ENCODE assay signal across 8 cellular contexts in the genomic region with DNA sequence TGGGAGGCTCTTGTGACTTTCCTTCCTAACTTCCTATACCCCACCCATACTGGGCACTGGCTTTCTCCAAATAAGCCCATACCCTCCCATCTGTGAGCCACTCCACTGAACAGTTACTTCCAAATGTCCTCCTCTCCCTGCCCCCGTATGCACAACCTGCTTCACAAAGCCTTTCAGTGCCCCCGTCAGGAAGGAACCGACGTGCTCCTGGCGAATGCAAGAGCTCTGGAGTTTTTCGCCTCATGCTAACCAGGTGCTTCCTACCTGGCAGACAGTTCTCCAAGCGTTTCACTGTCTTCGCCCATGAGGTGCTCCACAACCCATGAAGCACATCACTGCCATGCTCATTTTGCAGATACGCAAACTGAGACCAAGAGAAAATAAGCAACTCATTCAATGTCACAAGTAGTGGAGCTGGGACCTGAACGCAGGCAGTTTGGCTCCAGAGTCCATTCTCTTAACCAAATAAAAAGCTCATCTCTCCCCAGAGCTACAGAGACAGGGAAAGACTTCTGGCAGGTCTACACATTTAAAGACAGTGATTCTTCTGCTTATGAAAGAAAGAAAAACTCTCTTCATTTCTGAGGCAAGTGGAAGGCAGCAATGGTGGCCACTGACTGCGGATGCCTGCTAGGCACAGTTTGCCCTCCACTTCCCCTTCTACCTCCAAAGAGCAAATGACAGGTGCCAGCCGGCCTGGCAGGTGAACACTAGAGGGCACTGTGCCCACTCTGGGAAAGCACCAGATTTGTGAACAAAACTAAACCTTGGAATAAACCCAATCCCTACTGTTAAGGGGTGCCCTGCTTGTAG. TPM values are rescaled to one million over a fixed set of nuclear protein-coding genes. Genes with fewer than 3 reads are reported as not detected.
DNase-seq lines count a peak whose midpoint lies in the region; ATAC-seq and TF ChIP-seq lines count a peak whose summit lies in the region.

No MANE protein-coding gene starts in this region.

- no peak for TF ChIP-seq EP300 in neural cell (conservative IDR thresholded peaks at IDR 0.05; ENCODE audit: poor library complexity, severe bottlenecking)
- no peak for TF ChIP-seq EP300 in transverse colon (IDR thresholded peaks at IDR 0.05; ENCODE audit: low read depth)

- H2BK12ac ChIP-seq in H9 (ENCODE audit: insufficient read length, low read depth, low read length) = no peak overlapping the region

- TF ChIP-seq RAD21 in neural cell (conservative IDR thresholded peaks at IDR 0.05) = peak; percentile 86

- H3K79me1 ChIP-seq in H9 (ENCODE audit: insufficient read depth, low read depth, low read length, poor library complexity, severe bottlenecking) = peaks cover 4% of the 10 kb centered on the region

- H3K9me3 ChIP-seq in BLaER1 treated with 17β-estradiol and CSF1 and Interleukin-3, amounts not matched to agents 10 nM and 100 nM (replicated peaks in 1 of 11) = no peaks in the 10 kb centered on the region
- H3K9me3 ChIP-seq in H9 (ENCODE audit: control insufficient read depth, low read depth, low read length) = no peaks in the 10 kb centered on the region
- H3K9me3 ChIP-seq in endodermal cell (ENCODE audit: control insufficient read depth, low read length) = no peaks in the 10 kb centered on the region
- H3K9me3 ChIP-seq in neural cell (ENCODE audit: low read length) = no peaks in the 10 kb centered on the region
- H3K9me3 ChIP-seq in transverse colon = no peaks in the 10 kb centered on the region

- H3K23me2 ChIP-seq in H9 (ENCODE audit: insufficient read length, low read depth, low read length, poor library complexity, severe bottlenecking) = no peaks in the 10 kb centered on the region

- H3F3A ChIP-seq in neural cell (ENCODE audit: insufficient read depth, low read length, poor library complexity, severe bottlenecking) = no peaks in the 10 kb centered on the region

- H4K91ac ChIP-seq in H9 (ENCODE audit: insufficient read length, low read depth, low read length) = no peak overlapping the region

- no peak overlapping the region for H4K8ac ChIP-seq in H9 (replicated peaks; ENCODE audit: insufficient read length, low read depth, low read length)

- no peak overlapping the region for H3T11ph ChIP-seq in H9 (ENCODE audit: low read length)

- peaks cover 30 to 57% (median 43%) of the 10 kb centered on the region in 11 experiments for H3K36me3 ChIP-seq in BLaER1 treated with 17β-estradiol and CSF1 and Interleukin-3, amounts not matched to agents 10 nM and 100 nM
- H3K36me3 ChIP-seq in endodermal cell (ENCODE audit: control insufficient read depth, insufficient read depth, low read length) (peaks cover 18% of the 10 kb centered on the region), neural cell (ENCODE audit: insufficient read depth, low read length) (no peaks in the 10 kb centered on the region), transverse colon (no peaks in the 10 kb centered on the region)

- H3K56ac ChIP-seq in H9 (ENCODE audit: insufficient read length, low read depth, low read length) = no peak overlapping the region

- no CpG with 5 or more reads among the region's 12 CpGs for WGBS in H9 (ENCODE audit: extremely low coverage, insufficient read length, low lambda C conversion rate)
- WGBS in endodermal cell (ENCODE audit: insufficient coverage in 1 of 2, insufficient read length in 1 of 2), 2 experiments = 80 to 95% methylated on average over 10 to 12 of the region's 12 CpGs
- WGBS in transverse colon (ENCODE audit: low coverage in 1 of 2), 2 donors = 72 to 75% methylated on average over 3 to 12 of the region's 12 CpGs

- H3K4ac ChIP-seq in H9 (ENCODE audit: low read depth, low read length) = no peak overlapping the region

- H3K9ac ChIP-seq in BLaER1 treated with 17β-estradiol and CSF1 and Interleukin-3, amounts not matched to agents 10 nM and 100 nM = peak overlapping the region in 3 of 11 experiments; percentile 13 to 39 (median 31); a peak in 2 of 22 replicates
- H3K9ac ChIP-seq in H9 (ENCODE audit: extremely low read depth, insufficient read length, low read length) (no peak overlapping the region), endodermal cell (ENCODE audit: extremely low read depth, low read length, poor library complexity, severe bottlenecking) (no peak overlapping the region), neural cell (ENCODE audit: low read length) (no peak overlapping the region)

- H3K9me3 Mint-ChIP-seq in H9 = no peaks in the 10 kb centered on the region
- no peaks in the 10 kb centered on the region for H3K9me3 Mint-ChIP-seq in activated CD8-positive, alpha-beta T cell treated with anti-CD3 and anti-CD28 coated beads for 36 hours
- H3K9me3 Mint-ChIP-seq in endodermal cell = no peaks in the 10 kb centered on the region

- H2AFZ ChIP-seq in H9 (ENCODE audit: low read length) (no peak overlapping the region), neural cell (ENCODE audit: low read depth, low read length) (no peak overlapping the region)

- peak; percentile 81 for ATAC-seq in activated CD8-positive, alpha-beta T cell treated with anti-CD3 and anti-CD28 coated beads for 36 hours
- no peak for ATAC-seq in HG03432 (IDR thresholded peaks at IDR 0.05; ENCODE audit: unreplicated experiment)

- no peak overlapping the region for H4K5ac ChIP-seq in H9 (ENCODE audit: insufficient read length, low read depth, low read length)

- peaks cover 39 to 56% (median 46%) of the 10 kb centered on the region in 10 experiments for H3K4me1 ChIP-seq in BLaER1 treated with 17β-estradiol and CSF1 and Interleukin-3, amounts not matched to agents 10 nM and 100 nM
- H3K4me1 ChIP-seq in H9 (ENCODE audit: insufficient read depth, low read length) (no peaks in the 10 kb centered on the region), endodermal cell (ENCODE audit: control insufficient read depth, insufficient read depth, low read length) (no peaks in the 10 kb centered on the region), transverse colon (peaks cover 0 to 10% (median 3%) of the 10 kb centered on the region in 4 donors)

- in situ Hi-C loops in transverse colon (cut with MboI; ENCODE audit: low pct_ligation_motif_present in 1 of 4, low pct_unique_long_range_greater_than_20kb in 1 of 4, low sequenced_read_pairs in 3 of 4) = no loop called here

- peak overlapping the region in 1 of 11 experiments; percentile 9; a peak in 1 of 22 replicates for H3K27ac ChIP-seq in BLaER1 treated with 17β-estradiol and CSF1 and Interleukin-3, amounts not matched to agents 10 nM and 100 nM
- H3K27ac ChIP-seq in H9 (ENCODE audit: insufficient read length, low read depth, low read length) (no peak overlapping the region), endodermal cell (ENCODE audit: low read depth, low read length) (no peak overlapping the region), neural cell (ENCODE audit: low read length) (no peak overlapping the region), transverse colon (no peak overlapping the region)

- H3K4me2 ChIP-seq in BLaER1 treated with 17β-estradiol and CSF1 and Interleukin-3, amounts not matched to agents 10 nM and 100 nM = peak overlapping the region; percentile 67 to 91 (median 87)
- H3K4me2 ChIP-seq in H9 (ENCODE audit: insufficient read depth, insufficient read length, low read length) (no peak overlapping the region), neural cell (ENCODE audit: low read length) (no peak overlapping the region)

- H2BK120ac ChIP-seq in H9 (ENCODE audit: low read depth, low read length, poor library complexity, severe bottlenecking) = no peak overlapping the region

- TF ChIP-seq CTCF in H9 (conservative IDR thresholded peaks at IDR 0.05) = peak; percentile 92
- TF ChIP-seq CTCF in activated CD8-positive, alpha-beta T cell treated with anti-CD3 and anti-CD28 coated beads for 36 hours (IDR thresholded peaks at IDR 0.05) = peak; percentile 88
- peak; percentile 95 for TF ChIP-seq CTCF in endodermal cell (conservative IDR thresholded peaks at IDR 0.05)
- TF ChIP-seq CTCF in neural cell (IDR thresholded peaks at IDR 0.05; ENCODE audit: poor library complexity, severe bottlenecking) = peak; percentile 90
- TF ChIP-seq CTCF in transverse colon (IDR thresholded peaks at IDR 0.05) = peak; percentile 62 to 86 (median 72)

- H3K18ac ChIP-seq in H9 (ENCODE audit: insufficient read length, low read depth, low read length) = no peak overlapping the region

- H2BK15ac ChIP-seq in H9 (ENCODE audit: low read depth, low read length) = no peak overlapping the region

- H3K27me3 Mint-ChIP-seq in H9 (ENCODE audit: low read depth) = no peaks in the 10 kb centered on the region
- H3K27me3 Mint-ChIP-seq in activated CD8-positive, alpha-beta T cell treated with anti-CD3 and anti-CD28 coated beads for 36 hours = no peaks in the 10 kb centered on the region
- no peaks in the 10 kb centered on the region for H3K27me3 Mint-ChIP-seq in endodermal cell (ENCODE audit: insufficient read depth)

- H2AK5ac ChIP-seq in H9 (ENCODE audit: insufficient read length, low read length) = no peak overlapping the region

- H3K27me3 ChIP-seq in BLaER1 treated with 17β-estradiol and CSF1 and Interleukin-3, amounts not matched to agents 10 nM and 100 nM = no peaks in the 10 kb centered on the region
- H3K27me3 ChIP-seq in H9 (ENCODE audit: insufficient read depth, low read length) (no peaks in the 10 kb centered on the region), endodermal cell (ENCODE audit: control insufficient read depth, insufficient read depth, low read length, poor library complexity, severe bottlenecking) (no peaks in the 10 kb centered on the region), neural cell (ENCODE audit: insufficient read depth, low read depth, low read length) (no peaks in the 10 kb centered on the region), transverse colon (no peaks in the 10 kb centered on the region)

- H3K27ac Mint-ChIP-seq in H9 (peak overlapping the region in 1 of 3 experiments; percentile 71; a peak in 2 of 7 replicates), endodermal cell (no peak overlapping the region)
- H3K27ac Mint-ChIP-seq in activated CD8-positive, alpha-beta T cell treated with anti-CD3 and anti-CD28 coated beads for 36 hours = no peak overlapping the region

- intact Hi-C loops in activated CD8-positive, alpha-beta T cell treated with anti-CD3 and anti-CD28 coated beads for 36 hours (cut with micrococcal nuclease) = loop anchor here (5.0 kb wide), 1 partner anchor 99 kb away; no protein-coding TSS in a partner anchor
- intact Hi-C loops in transverse colon (cut with DNase I; ENCODE audit: low total_unique reads) = loop anchor here (10.0 kb wide), 1 partner anchor 173 kb away; no protein-coding TSS in a partner anchor

- no peaks in the 10 kb centered on the region for H3K9me2 ChIP-seq in neural cell (ENCODE audit: insufficient read depth, low read length)

- H4K20me1 ChIP-seq in BLaER1 treated with 17β-estradiol and CSF1 and Interleukin-3, amounts not matched to agents 10 nM and 100 nM = peaks cover 67 to 98% (median 90%) of the 10 kb centered on the region in 11 experiments
- H4K20me1 ChIP-seq in H9 (ENCODE audit: control insufficient read depth, insufficient read depth, insufficient read length) (no peaks in the 10 kb centered on the region), neural cell (ENCODE audit: insufficient read depth) (no peaks in the 10 kb centered on the region)

- no peak overlapping the region for H3K14ac ChIP-seq in H9 (ENCODE audit: insufficient read depth, low read length)

- peaks cover 6% of the 10 kb centered on the region; the same call in 1 of the 2 replicates for H3K79me2 ChIP-seq in H9 (ENCODE audit: insufficient read depth, low read length)
- peaks cover 3% of the 10 kb centered on the region for H3K79me2 ChIP-seq in neural cell (replicated peaks; ENCODE audit: insufficient read depth, low read length)

- no peak overlapping the region for H2BK5ac ChIP-seq in H9 (ENCODE audit: insufficient read length, low read length)

- H3K4me1 Mint-ChIP-seq in H9 (peaks cover 4 to 5% of the 10 kb centered on the region in 2 experiments; a peak in 3 of 4 replicates), endodermal cell (no peaks in the 10 kb centered on the region)
- peaks cover 8% of the 10 kb centered on the region for H3K4me1 Mint-ChIP-seq in activated CD8-positive, alpha-beta T cell treated with anti-CD3 and anti-CD28 coated beads for 36 hours (ENCODE audit: low read depth)

- H3K4me3 ChIP-seq in BLaER1 treated with 17β-estradiol and CSF1 and Interleukin-3, amounts not matched to agents 10 nM and 100 nM = no peak overlapping the region; a peak in 1 of 20 replicates
- no peak overlapping the region for H3K4me3 ChIP-seq in endodermal cell (ENCODE audit: low read length)
- no peak overlapping the region for H3K4me3 ChIP-seq in neural cell (ENCODE audit: low read length)
- H3K4me3 ChIP-seq in transverse colon = no peak overlapping the region

- TF ChIP-seq POLR2A in transverse colon (IDR thresholded peaks at IDR 0.05) = no peak

- no peak overlapping the region for H2BK20ac ChIP-seq in H9 (ENCODE audit: low read depth, low read length, poor library complexity, severe bottlenecking)

- H3K36me3 Mint-ChIP-seq in H9 (ENCODE audit: insufficient read depth in 1 of 3, low read depth in 3 of 3) (peaks cover 24 to 33% (median 25%) of the 10 kb centered on the region in 3 experiments), endodermal cell (ENCODE audit: low read depth) (peaks cover 27% of the 10 kb centered on the region)
- peaks cover 10% of the 10 kb centered on the region for H3K36me3 Mint-ChIP-seq in activated CD8-positive, alpha-beta T cell treated with anti-CD3 and anti-CD28 coated beads for 36 hours (ENCODE audit: low read depth)

- POLR2A ChIA-PET in activated CD8-positive, alpha-beta T cell treated with anti-CD3 and anti-CD28 coated beads for 36 hours (lab: Charles Lee) = interaction anchor here (0.6 to 1.3 kb wide), 3 partner anchors 76 to 897 kb away, joined by 3 read pairs; no protein-coding TSS in a partner anchor

- DNase-seq in H9 (peak; percentile 78), NCI-H526 treated with DMSO at 0.1 percent for 48 hours (lab: John Stamatoyannopoulos, UW) (peak; percentile 40), endodermal cell (peak; percentile 94), transverse colon (peak; percentile 77)
- DNase-seq in activated CD8-positive, alpha-beta T cell treated with anti-CD3 and anti-CD28 coated beads for 36 hours = peak; percentile 81

- no peak overlapping the region for H3K4me3 Mint-ChIP-seq in H9
- H3K4me3 Mint-ChIP-seq in activated CD8-positive, alpha-beta T cell treated with anti-CD3 and anti-CD28 coated beads for 36 hours = no peak overlapping the region
- H3K4me3 Mint-ChIP-seq in endodermal cell = no peak overlapping the region

- CTCF ChIA-PET in activated CD8-positive, alpha-beta T cell treated with anti-CD3 and anti-CD28 coated beads for 36 hours (lab: Charles Lee) = interaction anchor here (0.7 to 4.1 kb wide), 36 partner anchors 9 to 395 kb away, joined by 3 to 35 read pairs (median 4); a partner anchor contains a TSS

- H3K23ac ChIP-seq in H9 (ENCODE audit: insufficient read length, low read depth, low read length) = no peak overlapping the region

RNA-seq across cellular contexts. Expression of a gene that starts 23.8 kb away (rescaled TPM):
- 1.4 and 1.8 TPM in 2 replicates for total RNA-seq in H9 (2021)
- 10 to 100 TPM; 15.7 to 17.7 TPM for total RNA-seq in activated CD8-positive, alpha-beta T cell treated with anti-CD3 and anti-CD28 coated beads for 36 hours
- total RNA-seq in endodermal cell = 1 to 10 TPM; 1.5 to 1.8 TPM
- polyA plus RNA-seq in endodermal cell (2013, experiment 1 of 2) = 8.0 TPM
- 6.2 TPM for polyA plus RNA-seq in endodermal cell (2013, experiment 2 of 2)
- polyA plus RNA-seq in neural cell = 2.4 and 2.7 TPM in 2 replicates
- 1.9 and 2.1 TPM in 2 replicates for polyA minus RNA-seq in neural cell
- 10 to 100 TPM in 1 of 4 donors, 1 to 10 TPM in 2, not detected in 1; 4.2 to 16.1 (median 6.8) TPM for total RNA-seq in transverse colon

RNA-seq across cellular contexts. Expression of a gene that starts 44.7 kb away (rescaled TPM):
- total RNA-seq in H9 (2021) = 47.7 and 52.6 TPM in 2 replicates
- 10 to 100 TPM; 36.8 to 39.5 TPM for total RNA-seq in activated CD8-positive, alpha-beta T cell treated with anti-CD3 and anti-CD28 coated beads for 36 hours
- 10 to 100 TPM; 45.4 to 46.5 TPM for total RNA-seq in endodermal cell
- 41.5 TPM for polyA plus RNA-seq in endodermal cell (2013, experiment 1 of 2)
- polyA plus RNA-seq in endodermal cell (2013, experiment 2 of 2) = 38.4 TPM
- polyA plus RNA-seq in neural cell = 27.7 and 28.0 TPM in 2 replicates
- polyA minus RNA-seq in neural cell = 64.8 and 73.0 TPM in 2 replicates
- total RNA-seq in transverse colon = 10 to 100 TPM in 3 of 4 donors, 1 to 10 TPM in 1; 9.8 to 28.8 (median 15.9) TPM

RNA-seq across cellular contexts. Expression of a gene that starts 54.5 kb away (rescaled TPM):
- 38.4 and 40.2 TPM in 2 replicates for total RNA-seq in H9 (2021)
- 10 to 100 TPM; 28.1 to 29.9 TPM for total RNA-seq in activated CD8-positive, alpha-beta T cell treated with anti-CD3 and anti-CD28 coated beads for 36 hours
- 10 to 100 TPM; 60.9 to 89.8 TPM for total RNA-seq in endodermal cell
- polyA plus RNA-seq in endodermal cell (2013, experiment 1 of 2) = 70.1 TPM
- polyA plus RNA-seq in endodermal cell (2013, experiment 2 of 2) = 68.6 TPM
- polyA plus RNA-seq in neural cell = 73.8 and 88.0 TPM in 2 replicates
- 79.0 and 82.5 TPM in 2 replicates for polyA minus RNA-seq in neural cell
- 100 to 1,000 TPM in 2 of 4 donors, 10 to 100 TPM in 2; 50.1 to 147 (median 96.7) TPM for total RNA-seq in transverse colon

RNA-seq across cellular contexts. Expression of a gene that starts 59.2 kb away (rescaled TPM):
- 0.15 and 0.55 TPM in 2 replicates for total RNA-seq in H9 (2021)
- under 1 TPM in 1 of 2 experiments, not detected in 1; 0.34 TPM for total RNA-seq in activated CD8-positive, alpha-beta T cell treated with anti-CD3 and anti-CD28 coated beads for 36 hours
- total RNA-seq in endodermal cell = not detected
- not detected for polyA plus RNA-seq in endodermal cell (2013, experiment 1 of 2)
- polyA plus RNA-seq in endodermal cell (2013, experiment 2 of 2) = 0.29 TPM
- not detected in 2 replicates for polyA plus RNA-seq in neural cell
- polyA minus RNA-seq in neural cell = not detected in 2 replicates
- not detected for total RNA-seq in transverse colon

Comparison
In these comparisons a context has a peak if more than half of its experiments do, and no peak if none do; other contexts are left out.
1. H3K4me2 ChIP-seq: peak in BLaER1 treated with 17β-estradiol and CSF1 and Interleukin-3, amounts not matched to agents 10 nM and 100 nM (11 of 11); none in H9 (single experiment) and neural cell (single experiment).
2. DNase-seq: peak in every context shown above with its lines; median percentile 94 in endodermal cell; 81 in activated CD8-positive, alpha-beta T cell treated with anti-CD3 and anti-CD28 coated beads for 36 hours; 78 in H9; 77 in transverse colon; 40 in NCI-H526 treated with DMSO at 0.1 percent for 48 hours.
3. Peak in every context shown above with its lines, with median percentiles within 50 percentile points of each other: CTCF ChIP-seq.